In genomic region chr1:46635205-46635604, GRCh38 we compare ENCODE assay signal across 1 cellular context.
TF ChIP-seq lines count a peak whose summit lies in the region.

No MANE protein-coding gene starts in this region.

TF ChIP-seq in HepG2, 621 proteins besides CTCF, POLR2A, EP300 and RAD21 (continued from another document):
- no peak for TF ChIP-seq REST (IDR thresholded peaks at IDR 0.05; ENCODE audit: borderline replicate concordance in 1 of 2, low read depth in 1 of 2, low read length in 2 of 2)
- no peak for TF ChIP-seq ZNF24 (IDR thresholded peaks at IDR 0.05)
- TF ChIP-seq ARNT (IDR thresholded peaks at IDR 0.05), result no peak
- no peak for TF ChIP-seq TCF7 (IDR thresholded peaks at IDR 0.05; ENCODE audit: low read depth)
TF ChIP-seq in HepG2: peak in this region for 0.
